In the genomic region with DNA sequence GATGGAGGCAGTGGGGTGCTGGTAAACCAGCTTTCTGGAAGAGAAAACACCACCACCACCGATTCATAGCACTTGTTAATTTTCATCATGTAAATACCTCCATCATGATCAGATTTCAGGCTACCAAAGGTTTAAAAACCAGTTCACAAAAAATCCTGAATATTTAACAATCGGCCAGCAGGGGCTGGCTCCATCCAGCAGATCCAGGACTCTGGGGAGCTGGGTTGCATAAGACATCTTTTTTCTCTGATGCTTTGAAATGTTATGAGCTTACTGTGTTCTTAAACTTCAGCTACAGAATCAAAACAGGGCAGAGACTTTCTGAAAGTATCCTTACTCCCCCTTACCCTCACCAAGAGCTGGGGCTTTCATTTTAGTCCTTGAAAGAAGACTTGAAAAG, we compare ENCODE assay signal across 16 cellular contexts. TPM values are rescaled to one million over a fixed set of nuclear protein-coding genes. Genes with fewer than 3 reads are reported as not detected.
DNase-seq lines count a peak whose midpoint lies in the region; ATAC-seq and TF ChIP-seq lines count a peak whose summit lies in the region.
"Had no signal": no experiment of that assay in that cellular context is flagged by ENCODE, and none has a peak within 500 bp of the region (broad histone marks: within the 10 kb centered on the region; RNA-seq: fewer than 3 reads in every experiment).

No MANE protein-coding gene starts in this region.

- H3K27me3 ChIP-seq in foreskin keratinocyte = no peaks in the 10 kb centered on the region
- H3K27me3 ChIP-seq: upper lobe of left lung had no signal

- peaks cover 20% of the 10 kb centered on the region for H3K27me3 Mint-ChIP-seq in WTC11 (ENCODE audit: low read depth)
- no peaks in the 10 kb centered on the region for H3K27me3 Mint-ChIP-seq in activated T-helper 1 cell treated with anti-CD3 and anti-CD28 coated beads, Interleukin-12 subunit alpha, Interleukin-12 subunit beta, Interleukin-2, Interleukin-4 antibody, amounts not matched to agents 30 ng/mL and 10 ng/mL and 1 ng/mL, durations not matched to agents 14 hours and 24 hours and 36 hours (ENCODE audit: insufficient read depth)

- no peaks in the 10 kb centered on the region for H3K4me1 ChIP-seq in foreskin keratinocyte
- H3K4me1 ChIP-seq: upper lobe of left lung had no signal

- H3K4me1 Mint-ChIP-seq in WTC11 = no peaks in the 10 kb centered on the region
- no peaks in the 10 kb centered on the region for H3K4me1 Mint-ChIP-seq in activated T-helper 1 cell treated with anti-CD3 and anti-CD28 coated beads, Interleukin-12 subunit alpha, Interleukin-12 subunit beta, Interleukin-2, Interleukin-4 antibody, amounts not matched to agents 30 ng/mL and 10 ng/mL and 1 ng/mL, durations not matched to agents 14 hours and 24 hours and 36 hours (ENCODE audit: low read depth)

- POLR2A ChIA-PET in AG04449 (lab: Yijun Ruan, JAX) (no interaction called here), WTC11 (lab: Charles Lee) (no interaction called here)

- intact Hi-C loops in activated T-helper 1 cell treated with anti-CD3 and anti-CD28 coated beads, Interleukin-12 subunit alpha, Interleukin-12 subunit beta, Interleukin-2, Interleukin-4 antibody, amounts not matched to agents 30 ng/mL and 10 ng/mL and 1 ng/mL, durations not matched to agents 14 hours and 24 hours and 36 hours (cut with micrococcal nuclease) = no loop called here

- no peak overlapping the region for H3K27ac ChIP-seq in foreskin keratinocyte
- H3K27ac ChIP-seq: upper lobe of left lung had no signal

- H3K36me3 Mint-ChIP-seq in WTC11 = no peaks in the 10 kb centered on the region
- H3K36me3 Mint-ChIP-seq in activated T-helper 1 cell treated with anti-CD3 and anti-CD28 coated beads, Interleukin-12 subunit alpha, Interleukin-12 subunit beta, Interleukin-2, Interleukin-4 antibody, amounts not matched to agents 30 ng/mL and 10 ng/mL and 1 ng/mL, durations not matched to agents 14 hours and 24 hours and 36 hours (ENCODE audit: low read depth) = no peaks in the 10 kb centered on the region

- H3K27ac Mint-ChIP-seq in WTC11 = no peak overlapping the region
- H3K27ac Mint-ChIP-seq in activated T-helper 1 cell treated with anti-CD3 and anti-CD28 coated beads, Interleukin-12 subunit alpha, Interleukin-12 subunit beta, Interleukin-2, Interleukin-4 antibody, amounts not matched to agents 30 ng/mL and 10 ng/mL and 1 ng/mL, durations not matched to agents 14 hours and 24 hours and 36 hours = no peak overlapping the region

- CTCF ChIA-PET in AG04449 (lab: Yijun Ruan, JAX) = interaction anchor here (1.2 to 3.3 kb wide), 5 partner anchors 8 to 94 kb away, joined by 3 to 22 read pairs (median 4); no protein-coding TSS in a partner anchor
- CTCF ChIA-PET in WTC11 (lab: Charles Lee) = interaction anchor here (0.6 to 1.2 kb wide), 3 partner anchors 21 to 33 kb away, joined by 3 to 4 read pairs (median 3); no protein-coding TSS in a partner anchor

- H3K4me3 Mint-ChIP-seq in WTC11 = no peak overlapping the region
- no peak overlapping the region for H3K4me3 Mint-ChIP-seq in activated T-helper 1 cell treated with anti-CD3 and anti-CD28 coated beads, Interleukin-12 subunit alpha, Interleukin-12 subunit beta, Interleukin-2, Interleukin-4 antibody, amounts not matched to agents 30 ng/mL and 10 ng/mL and 1 ng/mL, durations not matched to agents 14 hours and 24 hours and 36 hours

- H3K9me3 Mint-ChIP-seq in WTC11 = no peaks in the 10 kb centered on the region
- H3K9me3 Mint-ChIP-seq in activated T-helper 1 cell treated with anti-CD3 and anti-CD28 coated beads, Interleukin-12 subunit alpha, Interleukin-12 subunit beta, Interleukin-2, Interleukin-4 antibody, amounts not matched to agents 30 ng/mL and 10 ng/mL and 1 ng/mL, durations not matched to agents 14 hours and 24 hours and 36 hours = no peaks in the 10 kb centered on the region

- H3K4me3 ChIP-seq in AG04449 (ENCODE audit: low read depth, low read length) = no peak overlapping the region
- H3K4me3 ChIP-seq: upper lobe of left lung had no signal

- TF ChIP-seq CTCF in AG04449 (IDR thresholded peaks at IDR 0.05; ENCODE audit: insufficient read depth, low read length, missing control alignments) (peak; percentile 4), WTC11 (IDR thresholded peaks at IDR 0.05) (no peak), foreskin keratinocyte (conservative IDR thresholded peaks at IDR 0.05) (peak; percentile 22)

- no peak for DNase-seq in AG04449 (ENCODE audit: low read depth, low spot score)
- no peak for DNase-seq in WTC11 (ENCODE audit: low spot score)
- DNase-seq in foreskin keratinocyte = no peak
- no peak for DNase-seq in activated CD4-positive, alpha-beta T cell treated with anti-CD3 and anti-CD28 coated beads, Interleukin-2, amount 50 U/mL, for 48 hours
- no peak for DNase-seq in activated T-helper 1 cell treated with anti-CD3 and anti-CD28 coated beads, Interleukin-12 subunit alpha, Interleukin-12 subunit beta, Interleukin-2, Interleukin-4 antibody, amounts not matched to agents 30 ng/mL and 10 ng/mL and 1 ng/mL, durations not matched to agents 14 hours and 24 hours and 36 hours (ENCODE audit: low spot score)
- DNase-seq in NCI-H2196 (lab: John Stamatoyannopoulos, UW; ENCODE audit: unreplicated experiment) = no peak
- DNase-seq: amygdala, DMS153, kidney, NCI-H2081 treated with DMSO at 0.1 percent for 48 hours, NCI-H774, upper lobe of left lung had no signal

- ATAC-seq in WTC11 (peak; percentile 22; the same call in 1 of the 2 replicates), foreskin keratinocyte (no peak)
- ATAC-seq: HCT116, Right ventricle myocardium inferior had no signal

TF ChIP-seq in WTC11, 78 proteins besides CTCF, POLR2A, EP300 and RAD21 (continues in another document):
- TF ChIP-seq, protein P1, sequence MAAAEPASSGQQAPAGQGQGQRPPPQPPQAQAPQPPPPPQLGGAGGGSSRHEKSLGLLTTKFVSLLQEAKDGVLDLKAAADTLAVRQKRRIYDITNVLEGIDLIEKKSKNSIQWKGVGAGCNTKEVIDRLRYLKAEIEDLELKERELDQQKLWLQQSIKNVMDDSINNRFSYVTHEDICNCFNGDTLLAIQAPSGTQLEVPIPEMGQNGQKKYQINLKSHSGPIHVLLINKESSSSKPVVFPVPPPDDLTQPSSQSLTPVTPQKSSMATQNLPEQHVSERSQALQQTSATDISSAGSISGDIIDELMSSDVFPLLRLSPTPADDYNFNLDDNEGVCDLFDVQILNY (CRISPR knock-in tag; IDR thresholded peaks at IDR 0.05) = no peak
- TF ChIP-seq, protein P2, sequence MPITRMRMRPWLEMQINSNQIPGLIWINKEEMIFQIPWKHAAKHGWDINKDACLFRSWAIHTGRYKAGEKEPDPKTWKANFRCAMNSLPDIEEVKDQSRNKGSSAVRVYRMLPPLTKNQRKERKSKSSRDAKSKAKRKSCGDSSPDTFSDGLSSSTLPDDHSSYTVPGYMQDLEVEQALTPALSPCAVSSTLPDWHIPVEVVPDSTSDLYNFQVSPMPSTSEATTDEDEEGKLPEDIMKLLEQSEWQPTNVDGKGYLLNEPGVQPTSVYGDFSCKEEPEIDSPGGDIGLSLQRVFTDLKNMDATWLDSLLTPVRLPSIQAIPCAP (CRISPR knock-in tag; IDR thresholded peaks at IDR 0.05) = no peak
- no peak for TF ChIP-seq ZNF121 (CRISPR knock-in tag; IDR thresholded peaks at IDR 0.05)

RNA-seq across cellular contexts. Expression of a gene that starts 14.6 kb away (rescaled TPM):
- total RNA-seq in WTC11 (2021) = 0.17 to 0.25 TPM (median 0.25 TPM) in 3 replicates
- total RNA-seq in foreskin keratinocyte = not detected in 2 replicates
- polyA plus RNA-seq in foreskin keratinocyte = not detected in 2 replicates
- total RNA-seq in activated T-helper 1 cell treated with anti-CD3 and anti-CD28 coated beads, Interleukin-12 subunit alpha, Interleukin-12 subunit beta, Interleukin-2, Interleukin-4 antibody, amounts not matched to agents 30 ng/mL and 10 ng/mL and 1 ng/mL, durations not matched to agents 14 hours and 24 hours and 36 hours = not detected in 2 replicates
- total RNA-seq: dermis microvascular lymphatic vessel endothelial cell, pulmonary artery endothelial cell, Right ventricle myocardium inferior had no signal

RNA-seq across cellular contexts. Expression of a gene that starts 22.3 kb away (rescaled TPM):
- total RNA-seq in WTC11 (2021) (0.37 to 0.71 TPM (median 0.46 TPM) in 3 replicates), foreskin keratinocyte (0.71 and 1.5 TPM in 2 replicates)
- polyA plus RNA-seq in foreskin keratinocyte = 0.31 and 0.64 TPM in 2 replicates
- total RNA-seq in activated T-helper 1 cell treated with anti-CD3 and anti-CD28 coated beads, Interleukin-12 subunit alpha, Interleukin-12 subunit beta, Interleukin-2, Interleukin-4 antibody, amounts not matched to agents 30 ng/mL and 10 ng/mL and 1 ng/mL, durations not matched to agents 14 hours and 24 hours and 36 hours = 1.9 and 2.2 TPM in 2 replicates

RNA-seq across cellular contexts. Expression of a gene that starts 31.6 kb away (rescaled TPM):
- total RNA-seq in WTC11 (2021) (6.4 to 8.0 TPM (median 7.2 TPM) in 3 replicates), foreskin keratinocyte (0.04 TPM in 1 of 2 replicates, not detected in the other)
- 0.03 and 0.06 TPM in 2 replicates for polyA plus RNA-seq in foreskin keratinocyte
- total RNA-seq in activated T-helper 1 cell treated with anti-CD3 and anti-CD28 coated beads, Interleukin-12 subunit alpha, Interleukin-12 subunit beta, Interleukin-2, Interleukin-4 antibody, amounts not matched to agents 30 ng/mL and 10 ng/mL and 1 ng/mL, durations not matched to agents 14 hours and 24 hours and 36 hours = 12.3 and 12.8 TPM in 2 replicates
- total RNA-seq: dermis microvascular lymphatic vessel endothelial cell had no signal

RNA-seq across cellular contexts. Expression of a gene that starts 42.3 kb away (rescaled TPM):
- total RNA-seq in WTC11 (2021) = 29.0 to 32.4 TPM (median 30.4 TPM) in 3 replicates
- total RNA-seq in foreskin keratinocyte = 41.0 and 48.1 TPM in 2 replicates
- 19.7 and 24.3 TPM in 2 replicates for polyA plus RNA-seq in foreskin keratinocyte
- total RNA-seq in activated T-helper 1 cell treated with anti-CD3 and anti-CD28 coated beads, Interleukin-12 subunit alpha, Interleukin-12 subunit beta, Interleukin-2, Interleukin-4 antibody, amounts not matched to agents 30 ng/mL and 10 ng/mL and 1 ng/mL, durations not matched to agents 14 hours and 24 hours and 36 hours = 59.2 and 60.2 TPM in 2 replicates

RNA-seq across cellular contexts. Expression of a gene that starts 42.4 kb away (rescaled TPM):
- total RNA-seq in WTC11 (2021) (36.9 to 39.8 TPM (median 37.0 TPM) in 3 replicates), foreskin keratinocyte (40.8 and 49.8 TPM in 2 replicates)
- 65.5 and 78.3 TPM in 2 replicates for polyA plus RNA-seq in foreskin keratinocyte
- 49.9 and 50.6 TPM in 2 replicates for total RNA-seq in activated T-helper 1 cell treated with anti-CD3 and anti-CD28 coated beads, Interleukin-12 subunit alpha, Interleukin-12 subunit beta, Interleukin-2, Interleukin-4 antibody, amounts not matched to agents 30 ng/mL and 10 ng/mL and 1 ng/mL, durations not matched to agents 14 hours and 24 hours and 36 hours
